In genomic region chr1:245972476-245972875, GRCh38 we compare ENCODE assay signal across 1 cellular context.
TF ChIP-seq lines count a peak whose summit lies in the region.

No MANE protein-coding gene starts in this region.

TF ChIP-seq in WTC11, 78 proteins besides CTCF, POLR2A, EP300 and RAD21 (continued from another document):
- TF ChIP-seq ZNF532 (CRISPR knock-in tag; IDR thresholded peaks at IDR 0.05; ENCODE audit: borderline replicate concordance) (no peak), IRF1 (CRISPR knock-in tag; IDR thresholded peaks at IDR 0.05) (no peak), PREB (CRISPR knock-in tag; IDR thresholded peaks at IDR 0.05; ENCODE audit: borderline replicate concordance) (no peak), RELA (CRISPR knock-in tag; IDR thresholded peaks at IDR 0.05; ENCODE audit: borderline replicate concordance) (no peak), RORB (CRISPR knock-in tag; IDR thresholded peaks at IDR 0.05) (no peak), ZNF396 (CRISPR knock-in tag; IDR thresholded peaks at IDR 0.05; ENCODE audit: borderline replicate concordance) (no peak)
